1 cellular context compared by ENCODE assay signal in genomic region chr7:129205987-129206785, GRCh38.
TF ChIP-seq lines count a peak whose summit lies in the region.

No MANE protein-coding gene starts in this region.

TF ChIP-seq in HepG2, 621 proteins besides CTCF, POLR2A, EP300 and RAD21:
- TF ChIP-seq HNRNPK (IDR thresholded peaks at IDR 0.05; ENCODE audit: low read depth, low read length, poor library complexity, severe bottlenecking): no peak
- no peak for TF ChIP-seq PRDM15 (CRISPR knock-in tag; IDR thresholded peaks at IDR 0.05)
- no peak for TF ChIP-seq GPBP1L1 (CRISPR knock-in tag; IDR thresholded peaks at IDR 0.05)
- TF ChIP-seq, protein P1, sequence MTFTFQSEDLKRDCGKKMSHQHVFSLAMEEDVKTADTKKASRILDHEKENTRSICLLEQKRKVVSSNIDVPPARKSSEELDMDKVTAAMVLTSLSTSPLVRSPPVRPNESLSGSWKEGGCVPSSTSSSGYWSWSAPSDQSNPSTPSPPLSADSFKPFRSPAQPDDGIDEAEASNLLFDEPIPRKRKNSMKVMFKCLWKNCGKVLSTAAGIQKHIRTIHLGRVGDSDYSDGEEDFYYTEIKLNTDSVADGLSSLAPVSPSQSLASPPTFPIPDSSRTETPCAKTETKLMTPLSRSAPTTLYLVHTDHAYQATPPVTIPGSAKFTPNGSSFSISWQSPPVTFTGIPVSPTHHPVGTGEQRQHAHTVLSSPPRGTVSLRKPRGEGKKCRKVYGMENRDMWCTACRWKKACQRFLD (CRISPR knock-in tag; IDR thresholded peaks at IDR 0.05; ENCODE audit: borderline replicate concordance): no peak
- TF ChIP-seq, protein P2, sequence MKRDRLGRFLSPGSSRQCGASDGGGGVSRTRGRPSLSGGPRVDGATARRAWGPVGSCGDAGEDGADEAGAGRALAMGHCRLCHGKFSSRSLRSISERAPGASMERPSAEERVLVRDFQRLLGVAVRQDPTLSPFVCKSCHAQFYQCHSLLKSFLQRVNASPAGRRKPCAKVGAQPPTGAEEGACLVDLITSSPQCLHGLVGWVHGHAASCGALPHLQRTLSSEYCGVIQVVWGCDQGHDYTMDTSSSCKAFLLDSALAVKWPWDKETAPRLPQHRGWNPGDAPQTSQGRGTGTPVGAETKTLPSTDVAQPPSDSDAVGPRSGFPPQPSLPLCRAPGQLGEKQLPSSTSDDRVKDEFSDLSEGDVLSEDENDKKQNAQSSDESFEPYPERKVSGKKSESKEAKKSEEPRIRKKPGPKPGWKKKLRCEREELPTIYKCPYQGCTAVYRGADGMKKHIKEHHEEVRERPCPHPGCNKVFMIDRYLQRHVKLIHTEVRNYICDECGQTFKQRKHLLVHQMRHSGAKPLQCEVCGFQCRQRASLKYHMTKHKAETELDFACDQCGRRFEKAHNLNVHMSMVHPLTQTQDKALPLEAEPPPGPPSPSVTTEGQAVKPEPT (CRISPR knock-in tag; IDR thresholded peaks at IDR 0.05; ENCODE audit: low read depth): no peak
- no peak for TF ChIP-seq SP140L (CRISPR knock-in tag; IDR thresholded peaks at IDR 0.05; ENCODE audit: borderline replicate concordance)
- TF ChIP-seq, protein P3, sequence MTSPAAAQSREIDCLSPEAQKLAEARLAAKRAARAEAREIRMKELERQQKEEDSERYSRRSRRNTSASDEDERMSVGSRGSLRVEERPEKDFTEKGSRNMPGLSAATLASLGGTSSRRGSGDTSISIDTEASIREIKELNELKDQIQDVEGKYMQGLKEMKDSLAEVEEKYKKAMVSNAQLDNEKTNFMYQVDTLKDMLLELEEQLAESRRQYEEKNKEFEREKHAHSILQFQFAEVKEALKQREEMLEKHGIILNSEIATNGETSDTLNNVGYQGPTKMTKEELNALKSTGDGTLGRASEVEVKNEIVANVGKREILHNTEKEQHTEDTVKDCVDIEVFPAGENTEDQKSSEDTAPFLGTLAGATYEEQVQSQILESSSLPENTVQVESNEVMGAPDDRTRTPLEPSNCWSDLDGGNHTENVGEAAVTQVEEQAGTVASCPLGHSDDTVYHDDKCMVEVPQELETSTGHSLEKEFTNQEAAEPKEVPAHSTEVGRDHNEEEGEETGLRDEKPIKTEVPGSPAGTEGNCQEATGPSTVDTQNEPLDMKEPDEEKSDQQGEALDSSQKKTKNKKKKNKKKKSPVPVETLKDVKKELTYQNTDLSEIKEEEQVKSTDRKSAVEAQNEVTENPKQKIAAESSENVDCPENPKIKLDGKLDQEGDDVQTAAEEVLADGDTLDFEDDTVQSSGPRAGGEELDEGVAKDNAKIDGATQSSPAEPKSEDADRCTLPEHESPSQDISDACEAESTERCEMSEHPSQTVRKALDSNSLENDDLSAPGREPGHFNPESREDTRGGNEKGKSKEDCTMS (CRISPR knock-in tag; conservative IDR thresholded peaks at IDR 0.05): no peak
- TF ChIP-seq RARG (CRISPR knock-in tag; IDR thresholded peaks at IDR 0.05; ENCODE audit: low read depth): no peak
